1 cellular context compared by ENCODE assay signal in the genomic region with DNA sequence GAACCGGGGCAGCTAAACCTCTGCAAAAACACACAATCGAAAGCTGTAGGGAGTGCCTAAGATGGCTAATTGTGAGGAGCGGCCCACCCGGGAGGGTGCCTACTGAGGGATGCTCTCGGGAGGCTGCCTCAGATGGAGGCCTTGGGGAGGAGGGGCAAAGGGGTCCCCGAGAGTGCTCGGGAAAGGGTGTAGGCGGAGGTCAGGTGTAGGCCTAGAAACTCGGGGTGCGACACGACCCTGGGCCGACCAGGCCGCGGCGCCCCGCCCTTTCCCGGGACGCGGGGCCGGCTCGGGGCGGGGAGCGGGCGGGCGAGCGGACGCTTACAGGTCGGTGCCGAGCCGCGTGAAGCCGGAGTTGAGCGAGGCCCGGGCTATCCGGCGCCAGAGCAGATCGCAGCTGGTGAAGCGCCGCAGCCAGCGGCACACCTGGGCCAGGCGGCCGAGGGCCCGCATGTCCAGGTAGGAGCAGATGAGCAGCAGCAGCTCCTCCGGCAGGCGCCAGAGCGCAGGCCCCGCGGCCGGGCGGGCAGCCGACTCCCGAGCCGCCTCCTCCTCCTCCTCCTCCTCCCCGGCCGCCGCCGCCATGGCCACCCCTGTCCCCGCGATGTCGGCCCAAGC.
TF ChIP-seq lines count a peak whose summit lies in the region.

No MANE protein-coding gene starts in this region.

TF ChIP-seq in HepG2, 621 proteins besides CTCF, POLR2A, EP300 and RAD21 (continued from another document and continues in another):
- TF ChIP-seq SP5 (CRISPR knock-in tag; IDR thresholded peaks at IDR 0.05; ENCODE audit: borderline replicate concordance, low read depth) (0 out of 2 replicates have a peak, but pooled peaks have one; percentile 21), GMEB2 (CRISPR knock-in tag; IDR thresholded peaks at IDR 0.05; ENCODE audit: low read depth) (no peak), ZNF574 (CRISPR knock-in tag; IDR thresholded peaks at IDR 0.05) (peak; percentile 86), PHF5A (CRISPR knock-in tag; IDR thresholded peaks at IDR 0.05; ENCODE audit: low read depth, unreplicated experiment) (no peak), FOXJ3 (CRISPR knock-in tag; IDR thresholded peaks at IDR 0.05; ENCODE audit: borderline replicate concordance) (no peak), ZNF878 (CRISPR knock-in tag; IDR thresholded peaks at IDR 0.05) (no peak), ZNF224 (CRISPR knock-in tag; IDR thresholded peaks at IDR 0.05) (peak; percentile 76; the same call in 1 of the 2 replicates), ZNF235 (CRISPR knock-in tag; IDR thresholded peaks at IDR 0.05; ENCODE audit: borderline replicate concordance) (peak; percentile 68; the same call in 1 of the 2 replicates), SP1 (IDR thresholded peaks at IDR 0.05) (no peak), SP1 (CRISPR knock-in tag; IDR thresholded peaks at IDR 0.05) (peak; percentile 23; the same call in 1 of the 2 replicates), HES4 (CRISPR knock-in tag; IDR thresholded peaks at IDR 0.05; ENCODE audit: borderline replicate concordance) (0 out of 2 replicates have a peak, but pooled peaks have one; percentile 60), BRCA1 (CRISPR knock-in tag; IDR thresholded peaks at IDR 0.05) (peak; percentile 59; the same call in 1 of the 2 replicates), BCL6 (CRISPR knock-in tag; IDR thresholded peaks at IDR 0.05) (no peak), NFKBIZ (CRISPR knock-in tag; IDR thresholded peaks at IDR 0.05) (no peak), ZNF777 (CRISPR knock-in tag; IDR thresholded peaks at IDR 0.05) (peak; percentile 71), YY1 (IDR thresholded peaks at IDR 0.05; ENCODE audit: insufficient read depth, insufficient replicate concordance, low read depth, low read length) (peak; percentile 73), MXI1 (IDR thresholded peaks at IDR 0.05; ENCODE audit: borderline replicate concordance, low read depth, low read length) (no peak), HDAC1 (CRISPR knock-in tag; IDR thresholded peaks at IDR 0.05) (no peak; the same call in 1 of the 2 replicates), AFF4 (CRISPR knock-in tag; IDR thresholded peaks at IDR 0.05) (0 out of 2 replicates have a peak, but pooled peaks have one; percentile 26), FOXM1 (CRISPR knock-in tag; IDR thresholded peaks at IDR 0.05) (no peak), ZNF589 (CRISPR knock-in tag; conservative IDR thresholded peaks at IDR 0.05) (0 out of 2 replicates have a peak, but pooled peaks have one; percentile 62), ZNF546 (CRISPR knock-in tag; conservative IDR thresholded peaks at IDR 0.05) (peak; percentile 53; the same call in 1 of the 2 replicates), NFIB (CRISPR knock-in tag; IDR thresholded peaks at IDR 0.05; ENCODE audit: borderline replicate concordance) (no peak), JUNB (CRISPR knock-in tag; IDR thresholded peaks at IDR 0.05; ENCODE audit: borderline replicate concordance) (no peak), SALL1 (CRISPR knock-in tag; IDR thresholded peaks at IDR 0.05) (peak; percentile 56), ZBTB42 (CRISPR knock-in tag; IDR thresholded peaks at IDR 0.05) (0 out of 2 replicates have a peak, but pooled peaks have one; percentile 68), ZBTB1 (CRISPR knock-in tag; IDR thresholded peaks at IDR 0.05; ENCODE audit: borderline replicate concordance) (peak; percentile 50; the same call in 1 of the 2 replicates), MATR3 (CRISPR knock-in tag; IDR thresholded peaks at IDR 0.05) (no peak), ZNF577 (CRISPR knock-in tag; IDR thresholded peaks at IDR 0.05; ENCODE audit: borderline replicate concordance, low read depth) (no peak), ZNF670 (CRISPR knock-in tag; IDR thresholded peaks at IDR 0.05; ENCODE audit: borderline replicate concordance) (0 out of 2 replicates have a peak, but pooled peaks have one; percentile 7), MTA3 (CRISPR knock-in tag; IDR thresholded peaks at IDR 0.05) (no peak), ZNF18 (CRISPR knock-in tag; IDR thresholded peaks at IDR 0.05; ENCODE audit: insufficient replicate concordance) (peak; percentile 81), ZNF747 (CRISPR knock-in tag; IDR thresholded peaks at IDR 0.05; ENCODE audit: borderline replicate concordance) (no peak), NAIF1 (CRISPR knock-in tag; IDR thresholded peaks at IDR 0.05; ENCODE audit: borderline replicate concordance) (0 out of 2 replicates have a peak, but pooled peaks have one; percentile 39), ZNF672 (CRISPR knock-in tag; IDR thresholded peaks at IDR 0.05) (no peak), POLR2AphosphoS2 (IDR thresholded peaks at IDR 0.05; ENCODE audit: low read depth, low read length) (no peak), HOXA5 (CRISPR knock-in tag; IDR thresholded peaks at IDR 0.05) (peak; percentile 55), DNMT1 (CRISPR knock-in tag; IDR thresholded peaks at IDR 0.05) (peak; percentile 7; the same call in 1 of the 2 replicates), ZNF703 (CRISPR knock-in tag; IDR thresholded peaks at IDR 0.05; ENCODE audit: borderline replicate concordance) (0 out of 2 replicates have a peak, but pooled peaks have one; percentile 62)
- TF ChIP-seq, protein P1, sequence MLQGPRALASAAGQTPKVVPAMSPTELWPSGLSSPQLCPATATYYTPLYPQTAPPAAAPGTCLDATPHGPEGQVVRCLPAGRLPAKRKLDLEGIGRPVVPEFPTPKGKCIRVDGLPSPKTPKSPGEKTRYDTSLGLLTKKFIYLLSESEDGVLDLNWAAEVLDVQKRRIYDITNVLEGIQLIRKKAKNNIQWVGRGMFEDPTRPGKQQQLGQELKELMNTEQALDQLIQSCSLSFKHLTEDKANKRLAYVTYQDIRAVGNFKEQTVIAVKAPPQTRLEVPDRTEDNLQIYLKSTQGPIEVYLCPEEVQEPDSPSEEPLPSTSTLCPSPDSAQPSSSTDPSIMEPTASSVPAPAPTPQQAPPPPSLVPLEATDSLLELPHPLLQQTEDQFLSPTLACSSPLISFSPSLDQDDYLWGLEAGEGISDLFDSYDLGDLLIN (CRISPR knock-in tag; IDR thresholded peaks at IDR 0.05; ENCODE audit: borderline replicate concordance): 0 out of 2 replicates have a peak, but pooled peaks have one; percentile 27
- TF ChIP-seq, protein P2, sequence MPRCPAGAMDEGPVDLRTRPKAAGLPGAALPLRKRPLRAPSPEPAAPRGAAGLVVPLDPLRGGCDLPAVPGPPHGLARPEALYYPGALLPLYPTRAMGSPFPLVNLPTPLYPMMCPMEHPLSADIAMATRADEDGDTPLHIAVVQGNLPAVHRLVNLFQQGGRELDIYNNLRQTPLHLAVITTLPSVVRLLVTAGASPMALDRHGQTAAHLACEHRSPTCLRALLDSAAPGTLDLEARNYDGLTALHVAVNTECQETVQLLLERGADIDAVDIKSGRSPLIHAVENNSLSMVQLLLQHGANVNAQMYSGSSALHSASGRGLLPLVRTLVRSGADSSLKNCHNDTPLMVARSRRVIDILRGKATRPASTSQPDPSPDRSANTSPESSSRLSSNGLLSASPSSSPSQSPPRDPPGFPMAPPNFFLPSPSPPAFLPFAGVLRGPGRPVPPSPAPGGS (CRISPR knock-in tag; IDR thresholded peaks at IDR 0.05): 0 out of 2 replicates have a peak, but pooled peaks have one; percentile 23
- TF ChIP-seq, protein P3, sequence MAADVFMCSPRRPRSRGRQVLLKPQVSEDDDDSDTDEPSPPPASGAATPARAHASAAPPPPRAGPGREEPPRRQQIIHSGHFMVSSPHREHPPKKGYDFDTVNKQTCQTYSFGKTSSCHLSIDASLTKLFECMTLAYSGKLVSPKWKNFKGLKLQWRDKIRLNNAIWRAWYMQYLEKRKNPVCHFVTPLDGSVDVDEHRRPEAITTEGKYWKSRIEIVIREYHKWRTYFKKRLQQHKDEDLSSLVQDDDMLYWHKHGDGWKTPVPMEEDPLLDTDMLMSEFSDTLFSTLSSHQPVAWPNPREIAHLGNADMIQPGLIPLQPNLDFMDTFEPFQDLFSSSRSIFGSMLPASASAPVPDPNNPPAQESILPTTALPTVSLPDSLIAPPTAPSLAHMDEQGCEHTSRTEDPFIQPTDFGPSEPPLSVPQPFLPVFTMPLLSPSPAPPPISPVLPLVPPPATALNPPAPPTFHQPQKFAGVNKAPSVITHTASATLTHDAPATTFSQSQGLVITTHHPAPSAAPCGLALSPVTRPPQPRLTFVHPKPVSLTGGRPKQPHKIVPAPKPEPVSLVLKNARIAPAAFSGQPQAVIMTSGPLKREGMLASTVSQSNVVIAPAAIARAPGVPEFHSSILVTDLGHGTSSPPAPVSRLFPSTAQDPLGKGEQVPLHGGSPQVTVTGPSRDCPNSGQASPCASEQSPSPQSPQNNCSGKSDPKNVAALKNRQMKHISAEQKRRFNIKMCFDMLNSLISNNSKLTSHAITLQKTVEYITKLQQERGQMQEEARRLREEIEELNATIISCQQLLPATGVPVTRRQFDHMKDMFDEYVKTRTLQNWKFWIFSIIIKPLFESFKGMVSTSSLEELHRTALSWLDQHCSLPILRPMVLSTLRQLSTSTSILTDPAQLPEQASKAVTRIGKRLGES (CRISPR knock-in tag; IDR thresholded peaks at IDR 0.05; ENCODE audit: borderline replicate concordance): peak; percentile 74; the same call in 1 of the 2 replicates
- TF ChIP-seq, protein P4, sequence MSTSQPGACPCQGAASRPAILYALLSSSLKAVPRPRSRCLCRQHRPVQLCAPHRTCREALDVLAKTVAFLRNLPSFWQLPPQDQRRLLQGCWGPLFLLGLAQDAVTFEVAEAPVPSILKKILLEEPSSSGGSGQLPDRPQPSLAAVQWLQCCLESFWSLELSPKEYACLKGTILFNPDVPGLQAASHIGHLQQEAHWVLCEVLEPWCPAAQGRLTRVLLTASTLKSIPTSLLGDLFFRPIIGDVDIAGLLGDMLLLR (CRISPR knock-in tag; IDR thresholded peaks at IDR 0.05): no peak; the same call in 1 of the 2 replicates
- TF ChIP-seq, protein P5, sequence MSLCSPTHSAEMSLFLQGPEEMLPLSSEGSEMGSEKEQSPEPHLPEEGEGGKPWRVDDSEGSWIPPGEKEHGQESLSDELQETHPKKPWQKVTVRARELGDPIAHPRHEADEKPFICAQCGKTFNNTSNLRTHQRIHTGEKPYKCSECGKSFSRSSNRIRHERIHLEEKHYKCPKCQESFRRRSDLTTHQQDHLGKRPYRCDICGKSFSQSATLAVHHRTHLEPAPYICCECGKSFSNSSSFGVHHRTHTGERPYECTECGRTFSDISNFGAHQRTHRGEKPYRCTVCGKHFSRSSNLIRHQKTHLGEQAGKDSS (CRISPR knock-in tag; IDR thresholded peaks at IDR 0.05; ENCODE audit: borderline replicate concordance, low read depth): peak; percentile 56
